20 cellular contexts compared by ENCODE assay signal in the genomic region with DNA sequence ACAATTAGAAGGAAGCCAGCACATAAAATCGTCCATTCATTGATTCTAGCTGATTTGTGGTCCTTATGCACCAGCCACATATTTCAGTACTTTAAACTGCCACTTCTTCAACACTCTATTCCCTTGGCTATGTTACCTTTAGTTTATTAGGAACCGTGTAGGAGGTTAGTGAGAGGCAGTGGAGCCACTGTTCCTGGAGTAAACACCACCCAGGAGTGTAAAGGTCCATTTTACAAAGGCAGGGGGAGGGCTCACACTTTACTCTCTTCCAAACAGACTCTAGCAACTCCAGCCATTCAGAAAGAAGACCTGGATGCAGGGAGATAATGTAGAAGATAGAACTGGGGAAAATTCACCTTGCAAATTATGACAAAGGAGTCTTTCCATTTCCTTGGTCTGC.
A peak's percentile ranks its signal among the peaks of the same experiment; 100 is the strongest.
DNase-seq lines count a peak whose midpoint lies in the region; ATAC-seq, FAIRE-seq and TF ChIP-seq lines count a peak whose summit lies in the region.
"Had no signal": no experiment of that assay in that cellular context is flagged by ENCODE, and none has a peak within 500 bp of the region (broad histone marks: within the 10 kb centered on the region; RNA-seq: fewer than 3 reads in every experiment).

No MANE protein-coding gene starts in this region.

- H3K9me3 ChIP-seq in K562 (replicated peaks; ENCODE audit: control insufficient read depth, insufficient read depth, low read depth, low read length) (no peaks in the 10 kb centered on the region), neural progenitor cell (ENCODE audit: low read depth) (no peaks in the 10 kb centered on the region)
- H3K9me3 ChIP-seq: BE2C had no signal

- no peak overlapping the region for H3K9ac ChIP-seq in K562 (ENCODE audit: insufficient read depth in 1 of 2, low read depth in 2 of 2, low read length in 2 of 2)
- no peak overlapping the region for H3K9ac ChIP-seq in neural progenitor cell

- FAIRE-seq in K562 (lab: Jason Lieb, UNC), result no peak
- FAIRE-seq: A204.1, GM12878, H1 had no signal

- peak overlapping the region; percentile 11; the same call in 1 of the 3 replicates for H3K27ac ChIP-seq in K562 (ENCODE audit: extremely low read depth, low read depth, low read length)
- H3K27ac ChIP-seq in neural progenitor cell, result no peak overlapping the region

- in situ Hi-C loops in K562 (cut with MboI), result no loop called here
- in situ Hi-C loops in KBM-7 (cut with MboI; ENCODE audit: low pct_unique_long_range_greater_than_20kb, low sequenced_read_pairs), result no loop called here

- no peaks in the 10 kb centered on the region for H3K36me3 Mint-ChIP-seq in neural progenitor cell
- H3K36me3 Mint-ChIP-seq in activated naive CD4-positive, alpha-beta T cell treated with anti-CD3 and anti-CD28 coated beads, Interleukin-2, amount 10 ng/mL, durations not matched to agents 7 days and 5 days, result no peaks in the 10 kb centered on the region
- H3K36me3 Mint-ChIP-seq: CD4-positive, CD25-positive, alpha-beta regulatory T cell; CD8-positive, alpha-beta memory T cell had no signal

- H3K36me3 ChIP-seq in K562 (ENCODE audit: control insufficient read depth, insufficient read depth, low read length), result no peaks in the 10 kb centered on the region; the same call in 2 of the 3 replicates
- H3K36me3 ChIP-seq in neural progenitor cell, result no peaks in the 10 kb centered on the region
- H3K36me3 ChIP-seq: BE2C had no signal

- WGBS in K562 (ENCODE audit: insufficient coverage, low coverage, missing lambda C conversion rate), result 0% methylated on average over 2 of the region's 2 CpGs

- H3K4me2 ChIP-seq in K562 (ENCODE audit: insufficient read depth, low read length) (no peak overlapping the region; the same call in 1 of the 2 replicates), neural progenitor cell (no peak overlapping the region)

- no peaks in the 10 kb centered on the region for H3F3A ChIP-seq in neural progenitor cell (ENCODE audit: low read depth)

- BruUV-seq in K562 (replicated peaks; lab: Mats Ljungman, UMichigan), result no TSS peak

- H3K4me1 ChIP-seq in K562 (replicated peaks in 1 of 2; ENCODE audit: control insufficient read depth in 2 of 2, insufficient read depth in 2 of 2, low read length in 2 of 2) (peaks cover 0 to 20% of the 10 kb centered on the region in 2 experiments; a peak in 3 of 5 replicates), neural progenitor cell (no peaks in the 10 kb centered on the region)

- ATAC-seq in K562, result peak; percentile 41
- ATAC-seq in left colon, result peak; percentile 51
- ATAC-seq: GM12878 had no signal

- no peak for TF ChIP-seq POLR2A in K562 (conservative IDR thresholded peaks at IDR 0.05)

- H3K27ac Mint-ChIP-seq in neural progenitor cell, result no peak overlapping the region
- no peak overlapping the region for H3K27ac Mint-ChIP-seq in activated naive CD4-positive, alpha-beta T cell treated with anti-CD3 and anti-CD28 coated beads, Interleukin-2, amount 10 ng/mL, durations not matched to agents 7 days and 5 days
- H3K27ac Mint-ChIP-seq: CD4-positive, CD25-positive, alpha-beta regulatory T cell; CD8-positive, alpha-beta memory T cell; H9 had no signal

- TF ChIP-seq RAD21 in K562 (CRISPR knock-in tag; conservative IDR thresholded peaks at IDR 0.05 in 1 of 2, IDR thresholded peaks at IDR 0.05 in 1 of 2), result no peak

- no peak overlapping the region for H3K4me3 Mint-ChIP-seq in neural progenitor cell
- no peak overlapping the region for H3K4me3 Mint-ChIP-seq in activated naive CD4-positive, alpha-beta T cell treated with anti-CD3 and anti-CD28 coated beads, Interleukin-2, amount 10 ng/mL, durations not matched to agents 7 days and 5 days
- H3K4me3 Mint-ChIP-seq: CD4-positive, CD25-positive, alpha-beta regulatory T cell; CD8-positive, alpha-beta memory T cell; H9 had no signal

- POLR2A ChIA-PET in K562 (lab: Yijun Ruan, JAX), result interaction anchor here (0.7 kb wide), 1 partner anchor 63 kb away, joined by 3 read pairs; no protein-coding TSS in a partner anchor

- H4K20me1 ChIP-seq in K562 (replicated peaks; ENCODE audit: control insufficient read depth, insufficient read depth, low read length) (no peaks in the 10 kb centered on the region), neural progenitor cell (ENCODE audit: low read depth) (no peaks in the 10 kb centered on the region)

- H3K27me3 ChIP-seq in K562 (ENCODE audit: control insufficient read depth in 2 of 2, insufficient read depth in 2 of 2, low read length in 2 of 2) (no peaks in the 10 kb centered on the region), neural progenitor cell (no peaks in the 10 kb centered on the region)
- H3K27me3 ChIP-seq: BE2C had no signal

- H3K79me2 ChIP-seq in K562 (ENCODE audit: control insufficient read depth, insufficient read depth, low read length) (no peaks in the 10 kb centered on the region; the same call in 2 of the 3 replicates), neural progenitor cell (ENCODE audit: low read depth) (no peaks in the 10 kb centered on the region)

- intact Hi-C loops in K562 (cut with micrococcal nuclease) (no loop called here), left colon (cut with DNase I, micrococcal nuclease) (no loop called here)

- H3K9me1 ChIP-seq in K562 (ENCODE audit: control insufficient read depth, insufficient read depth, low read length), result no peaks in the 10 kb centered on the region

- DNase-seq in K562 (ENCODE audit: extremely low read depth in 1 of 4, low spot score in 3 of 4), result no peak
- DNase-seq in left colon, result no peak
- DNase-seq in neural progenitor cell (ENCODE audit: low spot score), result no peak
- no peak for DNase-seq in activated naive CD4-positive, alpha-beta T cell treated with anti-CD3 and anti-CD28 coated beads, Interleukin-2, amount 10 ng/mL, durations not matched to agents 7 days and 5 days
- no peak for DNase-seq in pons (ENCODE audit: low spot score)
- DNase-seq in KBM-7, result no peak
- DNase-seq: ACHN; BE2C; C1 segment of cervical spinal cord; CD4-positive, CD25-positive, alpha-beta regulatory T cell; CD8-positive, alpha-beta memory T cell; COR-L47; DMS 273 treated with DMSO at 0.1 percent for 48 hours; DMS53; DND-41; EL; H9 had no signal

- H2AFZ ChIP-seq in K562 (ENCODE audit: low read depth, low read length) (peak overlapping the region; percentile 69), neural progenitor cell (replicated peaks) (peak overlapping the region; percentile 37)

- H3K9me3 Mint-ChIP-seq in neural progenitor cell, result peaks cover 5% of the 10 kb centered on the region
- no peaks in the 10 kb centered on the region for H3K9me3 Mint-ChIP-seq in activated naive CD4-positive, alpha-beta T cell treated with anti-CD3 and anti-CD28 coated beads, Interleukin-2, amount 10 ng/mL, durations not matched to agents 7 days and 5 days

- H3K4me3 ChIP-seq in K562, result no peak overlapping the region
- no peak overlapping the region for H3K4me3 ChIP-seq in neural progenitor cell
- H3K4me3 ChIP-seq: GM12878 had no signal

- no peak for TF ChIP-seq EP300 in K562 (IDR thresholded peaks at IDR 0.05; ENCODE audit: low read length)

- no peaks in the 10 kb centered on the region for H3K27me3 Mint-ChIP-seq in neural progenitor cell (ENCODE audit: insufficient read depth, low read depth)
- peaks cover 7% of the 10 kb centered on the region for H3K27me3 Mint-ChIP-seq in activated naive CD4-positive, alpha-beta T cell treated with anti-CD3 and anti-CD28 coated beads, Interleukin-2, amount 10 ng/mL, durations not matched to agents 7 days and 5 days
- H3K27me3 Mint-ChIP-seq: CD4-positive, CD25-positive, alpha-beta regulatory T cell had no signal

- CTCF ChIA-PET in K562 (lab: Yijun Ruan, JAX; ENCODE audit: low intra/inter-chr PET ratio), result no interaction called here
- CTCF ChIA-PET in activated naive CD4-positive, alpha-beta T cell treated with anti-CD3 and anti-CD28 coated beads, Interleukin-2, amount 10 ng/mL, durations not matched to agents 7 days and 5 days (lab: Charles Lee), result no interaction called here

- TF ChIP-seq CTCF in K562 (IDR thresholded peaks at IDR 0.05 in 2 of 3, conservative IDR thresholded peaks at IDR 0.05 in 1 of 3; ENCODE audit: insufficient read depth in 2 of 3, low read depth in 1 of 3, low read length in 3 of 3) (no peak), neural progenitor cell (IDR thresholded peaks at IDR 0.05) (no peak)

- H3K4me1 Mint-ChIP-seq in neural progenitor cell, result no peaks in the 10 kb centered on the region
- H3K4me1 Mint-ChIP-seq in activated naive CD4-positive, alpha-beta T cell treated with anti-CD3 and anti-CD28 coated beads, Interleukin-2, amount 10 ng/mL, durations not matched to agents 7 days and 5 days, result no peaks in the 10 kb centered on the region
- H3K4me1 Mint-ChIP-seq: CD4-positive, CD25-positive, alpha-beta regulatory T cell; CD8-positive, alpha-beta memory T cell; H9 had no signal

TF ChIP-seq in K562, 482 proteins besides CTCF, POLR2A, EP300 and RAD21 (continues in another document):
- TF ChIP-seq NCOA2 (IDR thresholded peaks at IDR 0.05; ENCODE audit: partially characterized antibody in 2 of 2), result no peak
- TF ChIP-seq, protein P1, sequence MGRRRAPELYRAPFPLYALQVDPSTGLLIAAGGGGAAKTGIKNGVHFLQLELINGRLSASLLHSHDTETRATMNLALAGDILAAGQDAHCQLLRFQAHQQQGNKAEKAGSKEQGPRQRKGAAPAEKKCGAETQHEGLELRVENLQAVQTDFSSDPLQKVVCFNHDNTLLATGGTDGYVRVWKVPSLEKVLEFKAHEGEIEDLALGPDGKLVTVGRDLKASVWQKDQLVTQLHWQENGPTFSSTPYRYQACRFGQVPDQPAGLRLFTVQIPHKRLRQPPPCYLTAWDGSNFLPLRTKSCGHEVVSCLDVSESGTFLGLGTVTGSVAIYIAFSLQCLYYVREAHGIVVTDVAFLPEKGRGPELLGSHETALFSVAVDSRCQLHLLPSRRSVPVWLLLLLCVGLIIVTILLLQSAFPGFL (CRISPR knock-in tag; IDR thresholded peaks at IDR 0.05), result no peak
- no peak for TF ChIP-seq GABPB2 (CRISPR knock-in tag; conservative IDR thresholded peaks at IDR 0.05)
- TF ChIP-seq DLX4 (CRISPR knock-in tag; IDR thresholded peaks at IDR 0.05), result no peak
- no peak for TF ChIP-seq FOSL1 (tag; conservative IDR thresholded peaks at IDR 0.05)
- TF ChIP-seq KLF6 (CRISPR knock-in tag; IDR thresholded peaks at IDR 0.05; ENCODE audit: borderline replicate concordance), result no peak
- TF ChIP-seq ZNF830 (CRISPR knock-in tag; IDR thresholded peaks at IDR 0.05), result no peak
- no peak for TF ChIP-seq SREBF2 (CRISPR knock-in tag; IDR thresholded peaks at IDR 0.05)
- no peak for TF ChIP-seq ZKSCAN3 (CRISPR knock-in tag; IDR thresholded peaks at IDR 0.05)
- no peak for TF ChIP-seq ESRRB (CRISPR knock-in tag; IDR thresholded peaks at IDR 0.05; ENCODE audit: borderline replicate concordance)
- TF ChIP-seq CBX5 (IDR thresholded peaks at IDR 0.05; ENCODE audit: borderline replicate concordance, low read depth), result no peak
- no peak for TF ChIP-seq ZFP30 (CRISPR knock-in tag; IDR thresholded peaks at IDR 0.05; ENCODE audit: borderline replicate concordance)
- TF ChIP-seq PHB2 (IDR thresholded peaks at IDR 0.05; ENCODE audit: low read depth), result no peak
- TF ChIP-seq TAL1 (IDR thresholded peaks at IDR 0.05), result no peak
